In genomic region chr3:14633819-14634424, GRCh38 we compare ENCODE assay signal across 9 cellular contexts. TPM values are rescaled to one million over a fixed set of nuclear protein-coding genes. Genes with fewer than 3 reads are reported as not detected.
A peak's percentile ranks its signal among the peaks of the same experiment; 100 is the strongest.
DNase-seq lines count a peak whose midpoint lies in the region; ATAC-seq, FAIRE-seq and TF ChIP-seq lines count a peak whose summit lies in the region.
"Had no signal": no experiment of that assay in that cellular context is flagged by ENCODE, and none has a peak within 500 bp of the region (broad histone marks: within the 10 kb centered on the region; RNA-seq: fewer than 3 reads in every experiment).

No MANE protein-coding gene starts in this region.

- POLR2A ChIA-PET in T-cell (lab: Charles Lee): no interaction called here

- H3K27ac ChIP-seq in DND-41 (ENCODE audit: low read length) (no peak overlapping the region), astrocyte (ENCODE audit: low read depth, low read length) (no peak overlapping the region)

- peak; percentile 85 for ATAC-seq in DND-41 (ENCODE audit: insufficient read depth, low read depth)
- ATAC-seq in HG03354 (IDR thresholded peaks at IDR 0.05; ENCODE audit: poor library complexity, severe bottlenecking, unreplicated experiment): peak; percentile 65
- peak; percentile 59 to 76 (median 68) for ATAC-seq in T-cell (replicated peaks in 1 of 4)
- ATAC-seq in HG03045 (IDR thresholded peaks at IDR 0.05; ENCODE audit: unreplicated experiment): no peak

- H2AFZ ChIP-seq in DND-41 (ENCODE audit: low read depth, low read length): no peak overlapping the region
- H2AFZ ChIP-seq in astrocyte (ENCODE audit: low read depth, low read length): no peak overlapping the region

- H3K4me3 ChIP-seq in DND-41 (ENCODE audit: low read depth in 1 of 2, low read length in 2 of 2) (no peak overlapping the region), astrocyte (ENCODE audit: insufficient read depth, low read depth, low read length) (no peak overlapping the region)

- CTCF ChIA-PET in T-cell (lab: Charles Lee): interaction anchor here in 1 of 2 donors (1.4 kb wide), 1 partner anchor 288 kb away, joined by 6 read pairs; no protein-coding TSS in a partner anchor

- DNase-seq in DND-41: peak; percentile 57
- DNase-seq in T-cell: peak in 33 of 34 experiments; percentile 22 to 65 (median 49)
- peak; percentile 27 for DNase-seq in astrocyte (ENCODE audit: low read depth)
- DNase-seq in inferior parietal cortex (ENCODE audit: extremely low spot score): peak; percentile 34
- peak; percentile 45 to 48 for DNase-seq in stimulated activated CD4-positive, alpha-beta T cell treated with anti-CD3 and anti-CD28 coated beads, Interleukin-4, amount 100 ng/mL, for 4 hours
- no peak for DNase-seq in DMS79 treated with DMSO at 0.1 percent for 48 hours (lab: John Stamatoyannopoulos, UW)

- H3K36me3 Mint-ChIP-seq in T-cell (no peaks in the 10 kb centered on the region), astrocyte (ENCODE audit: low read depth, unreplicated experiment) (no peaks in the 10 kb centered on the region)

- H3K4me1 Mint-ChIP-seq in T-cell (no peaks in the 10 kb centered on the region), astrocyte (ENCODE audit: low read depth, unreplicated experiment) (peaks cover 7% of the 10 kb centered on the region)

- no peak overlapping the region for H3K4me3 Mint-ChIP-seq in T-cell
- no peak overlapping the region for H3K4me3 Mint-ChIP-seq in astrocyte (ENCODE audit: unreplicated experiment)
- H3K4me3 Mint-ChIP-seq: T-helper 1 cell treated with Interleukin-12 subunit alpha and Interleukin-12 subunit beta and Interleukin-4 antibody, amounts not matched to agents 30 μg/mL and 1 μg/mL, for 36 hours had no signal

- H3K9ac ChIP-seq in DND-41 (ENCODE audit: low read depth, low read length): no peak overlapping the region
- H3K9ac ChIP-seq in astrocyte (ENCODE audit: low read length): no peak overlapping the region

- no peaks in the 10 kb centered on the region for H3K79me2 ChIP-seq in DND-41 (ENCODE audit: insufficient read depth, low read length)
- H3K79me2 ChIP-seq in astrocyte (ENCODE audit: insufficient read depth, low read length): no peaks in the 10 kb centered on the region

- H3K4me2 ChIP-seq in DND-41 (ENCODE audit: insufficient read depth, low read length) (no peak overlapping the region), astrocyte (ENCODE audit: low read length) (no peak overlapping the region)

- no peaks in the 10 kb centered on the region for H3K9me3 Mint-ChIP-seq in T-cell
- peaks cover 7% of the 10 kb centered on the region for H3K9me3 Mint-ChIP-seq in astrocyte (ENCODE audit: unreplicated experiment)
- H3K9me3 Mint-ChIP-seq: T-helper 1 cell treated with Interleukin-12 subunit alpha and Interleukin-12 subunit beta and Interleukin-4 antibody, amounts not matched to agents 30 μg/mL and 1 μg/mL, for 36 hours had no signal

- H3K27me3 ChIP-seq in DND-41 (ENCODE audit: insufficient read depth, low read length, poor library complexity): peaks cover 10% of the 10 kb centered on the region
- H3K27me3 ChIP-seq in astrocyte (ENCODE audit: insufficient read depth, low read length): peaks cover 4% of the 10 kb centered on the region

- no peak for FAIRE-seq in astrocyte (lab: Jason Lieb, UNC)

- TF ChIP-seq CTCF in DND-41 (IDR thresholded peaks at IDR 0.05; ENCODE audit: borderline replicate concordance, extremely low read depth, low read length, poor library complexity, severe bottlenecking) (peak; percentile 86), astrocyte (IDR thresholded peaks at IDR 0.05; ENCODE audit: insufficient read depth, low read depth, low read length) (peak; percentile 67)

- H3K4me1 ChIP-seq in DND-41 (ENCODE audit: insufficient read depth, low read length) (no peaks in the 10 kb centered on the region), astrocyte (ENCODE audit: insufficient read depth, low read length) (no peaks in the 10 kb centered on the region)

- peaks cover 27 to 36% of the 10 kb centered on the region in 2 donors for H3K27me3 Mint-ChIP-seq in T-cell
- H3K27me3 Mint-ChIP-seq in astrocyte (ENCODE audit: low read depth, unreplicated experiment): peaks cover 2% of the 10 kb centered on the region

- H4K20me1 ChIP-seq in DND-41 (ENCODE audit: insufficient read depth, low read length): no peaks in the 10 kb centered on the region
- H4K20me1 ChIP-seq in astrocyte (ENCODE audit: insufficient read depth, low read length): no peaks in the 10 kb centered on the region

- H3K27ac Mint-ChIP-seq in T-cell (no peak overlapping the region), astrocyte (ENCODE audit: unreplicated experiment) (no peak overlapping the region)
- H3K27ac Mint-ChIP-seq: T-helper 1 cell treated with Interleukin-12 subunit alpha and Interleukin-12 subunit beta and Interleukin-4 antibody, amounts not matched to agents 30 μg/mL and 1 μg/mL, for 36 hours had no signal

- H3K9me3 ChIP-seq in DND-41 (ENCODE audit: insufficient read depth, low read length, severe bottlenecking) (no peaks in the 10 kb centered on the region), astrocyte (ENCODE audit: insufficient read depth, low read depth, low read length) (no peaks in the 10 kb centered on the region)

- H3K36me3 ChIP-seq in DND-41 (ENCODE audit: insufficient read depth, low read length) (no peaks in the 10 kb centered on the region), astrocyte (ENCODE audit: insufficient read depth, low read length) (no peaks in the 10 kb centered on the region)

RNA-seq across cellular contexts. Expression of gene CCDC174, which starts 17.6 kb away (rescaled TPM):
- total RNA-seq in T-cell (10 to 100 TPM; 36.1 to 48.9 (median 40.6) TPM), astrocyte (17.4 and 19.9 TPM in 2 replicates)

RNA-seq across cellular contexts. Expression of gene C3orf20, which starts 41.0 kb away (rescaled TPM):
- total RNA-seq in T-cell: under 1 TPM; 0.19 to 0.82 (median 0.37) TPM
- total RNA-seq in astrocyte: 0.16 TPM in 1 of 2 replicates, not detected in the other
